ENCODE assay signal across 8 cellular contexts in genomic region chr14:49868720-49869114, GRCh38. TPM values are rescaled to one million over a fixed set of nuclear protein-coding genes. Genes with fewer than 3 reads are reported as not detected.
A peak's percentile ranks its signal among the peaks of the same experiment; 100 is the strongest.
DNase-seq lines count a peak whose midpoint lies in the region; ATAC-seq, FAIRE-seq and TF ChIP-seq lines count a peak whose summit lies in the region.

No MANE protein-coding gene starts in this region.

- peak; percentile 27 for FAIRE-seq in A204.1 (lab: Jason Lieb, UNC)

- H3K4me3 ChIP-seq in HFF-Myc (replicated peaks; ENCODE audit: low read depth, low read length) (peak overlapping the region; percentile 47), mucosa of stomach (ENCODE audit: low read length) (no peak overlapping the region)

- H3K36me3 Mint-ChIP-seq in MCF 10A (ENCODE audit: insufficient read depth, unreplicated experiment), result no peaks in the 10 kb centered on the region

- H3K27me3 Mint-ChIP-seq in MCF 10A (ENCODE audit: insufficient read depth, unreplicated experiment), result no peaks in the 10 kb centered on the region

- peak overlapping the region; percentile 99 for H3K27ac Mint-ChIP-seq in MCF 10A (ENCODE audit: low read depth, unreplicated experiment)

- CTCF ChIA-PET in MCF 10A (lab: Yijun Ruan, JAX), result interaction anchor here (0.6 to 13.6 kb wide), 8 partner anchors 8 to 236 kb away, joined by 3 to 178 read pairs (median 3); partner anchors contain the start of gene NEMF

- TF ChIP-seq CTCF in HFF-Myc (IDR thresholded peaks at IDR 0.05; ENCODE audit: low read depth, low read length, missing control alignments) (no peak), MCF 10A (IDR thresholded peaks at IDR 0.05; ENCODE audit: unreplicated experiment) (no peak)

- peak overlapping the region; percentile 70 for H3K9ac ChIP-seq in mucosa of stomach (ENCODE audit: low read length)

- no peaks in the 10 kb centered on the region for H3K36me3 ChIP-seq in mucosa of stomach (ENCODE audit: control insufficient read depth, insufficient read depth, low read length)

- no TSS peak for BruUV-seq in MCF 10A (replicated peaks; lab: Mats Ljungman, UMichigan)

- peaks cover 11% of the 10 kb centered on the region for H3K4me1 Mint-ChIP-seq in MCF 10A (ENCODE audit: insufficient read depth, unreplicated experiment)

- DNase-seq in HFF-Myc (ENCODE audit: extremely low read depth, low read depth) (no peak), MCF 10A (ENCODE audit: unreplicated experiment) (no peak), DMS153 (lab: John Stamatoyannopoulos, UW) (no peak), activated gamma-delta T cell (lab: John Stamatoyannopoulos, UW) (no peak)

- H3K4me1 ChIP-seq in mucosa of stomach (ENCODE audit: control insufficient read depth, insufficient read depth, low read length), result peaks cover 5% of the 10 kb centered on the region

- no peaks in the 10 kb centered on the region for H3K9me3 ChIP-seq in mucosa of stomach (ENCODE audit: control insufficient read depth, low read length)

- ATAC-seq in activated CD4-positive, CD25-positive, alpha-beta regulatory T cell treated with anti-CD3 and anti-CD28 coated beads, Interleukin-2, amount 50 U/mL, for 24 hours, result no peak
- ATAC-seq in GM19452 (IDR thresholded peaks at IDR 0.05; ENCODE audit: unreplicated experiment), result no peak

- intact Hi-C loops in MCF 10A (cut with micrococcal nuclease), result loop anchor here (5.0 to 10.0 kb wide), 2 partner anchors 194 to 666 kb away; partner anchors contain the start of gene MAP4K5

- peak overlapping the region; percentile 96 for H3K4me3 Mint-ChIP-seq in MCF 10A (ENCODE audit: unreplicated experiment)

- H3K27me3 ChIP-seq in mucosa of stomach (ENCODE audit: control insufficient read depth, insufficient read depth, low read length), result no peaks in the 10 kb centered on the region

- POLR2A ChIA-PET in MCF 10A (lab: Yijun Ruan, JAX), result interaction anchor here (0.8 to 9.1 kb wide), 23 partner anchors 13 to 248 kb away, joined by 3 to 176 read pairs (median 5); partner anchors contain the start of genes ARF6, MGAT2, NEMF and RPL36AL

- no peaks in the 10 kb centered on the region for H3K9me3 Mint-ChIP-seq in MCF 10A (ENCODE audit: unreplicated experiment)

RNA-seq across cellular contexts. Expression of gene NEMF, which starts 16.1 kb away (rescaled TPM):
- total RNA-seq in MCF 10A (2022), result 55.0 and 57.7 TPM in 2 replicates

RNA-seq across cellular contexts. Expression of gene ARF6, which starts 24.2 kb away (rescaled TPM):
- 111 and 112 TPM in 2 replicates for total RNA-seq in MCF 10A (2022)
